Comparison of ENCODE assay signal across 10 cellular contexts in genomic region chr14:25048170-25049126, GRCh38. TPM values are rescaled to one million over a fixed set of nuclear protein-coding genes. Genes with fewer than 3 reads are reported as not detected.
DNase-seq lines count a peak whose midpoint lies in the region; ATAC-seq and TF ChIP-seq lines count a peak whose summit lies in the region.
"Had no signal": no experiment of that assay in that cellular context is flagged by ENCODE, and none has a peak within 500 bp of the region (broad histone marks: within the 10 kb centered on the region; RNA-seq: fewer than 3 reads in every experiment).

No MANE protein-coding gene starts in this region.

- H3K27me3 Mint-ChIP-seq in naive B cell = peaks cover 52 to 73% (median 62%) of the 10 kb centered on the region in 3 donors

- peaks cover 7 to 14% (median 8%) of the 10 kb centered on the region in 3 donors for H3K4me1 Mint-ChIP-seq in naive B cell

- peak overlapping the region; percentile 72 for H3K4me2 ChIP-seq in fibroblast of lung (ENCODE audit: extremely low read depth, insufficient read depth, low read length)

- H3K36me3 ChIP-seq in fibroblast of lung (ENCODE audit: control insufficient read depth, insufficient read depth, low read length) = no peaks in the 10 kb centered on the region
- H3K36me3 ChIP-seq in vagina = no peaks in the 10 kb centered on the region
- H3K36me3 ChIP-seq: BLaER1 treated with 17β-estradiol and CSF1 and Interleukin-3, amounts not matched to agents 10 nM and 100 nM had no signal

- H3K9me3 Mint-ChIP-seq in naive B cell = peaks cover 0 to 2% (median 0%) of the 10 kb centered on the region in 7 donors

- H3K27ac Mint-ChIP-seq in naive B cell = no peak overlapping the region

- H3K27ac ChIP-seq in fibroblast of lung (ENCODE audit: insufficient read depth, low read length) (peak overlapping the region; percentile 38), vagina (peak overlapping the region; percentile 57)
- H3K27ac ChIP-seq: BLaER1 treated with 17β-estradiol and CSF1 and Interleukin-3, amounts not matched to agents 10 nM and 100 nM had no signal

- no peak for DNase-seq in Right ventricle myocardium inferior (ENCODE audit: missing footprints)
- DNase-seq in cardiac septum (ENCODE audit: low spot score) = no peak
- DNase-seq in fibroblast of lung (ENCODE audit: low read depth in 2 of 2) = peak; percentile 76 to 87
- DNase-seq in naive B cell = no peak
- DNase-seq in vagina (ENCODE audit: extremely low spot score in 2 of 2) = no peak
- no peak for DNase-seq in NCI-H1417 treated with DMSO at 0.1 percent for 48 hours (lab: John Stamatoyannopoulos, UW)
- no peak for DNase-seq in NCI-H146 (lab: John Stamatoyannopoulos, UW)
- DNase-seq in GM20000 (ENCODE audit: low spot score) = no peak
- DNase-seq: stimulated activated CD4-positive, alpha-beta T cell treated with anti-CD3 and anti-CD28 coated beads, Interleukin-12 subunit alpha, Interleukin-12 subunit beta, amount 100 ng/mL, for 4 hours had no signal

- H3K4me3 Mint-ChIP-seq in naive B cell = peak overlapping the region in 6 of 8 donors; percentile 30 to 78 (median 56)

- peak; percentile 76 for ATAC-seq in Right ventricle myocardium inferior
- no peak for ATAC-seq in naive B cell (ENCODE audit: low read depth in 2 of 2)

- H3K27me3 ChIP-seq in fibroblast of lung (ENCODE audit: control insufficient read depth, insufficient read depth, low read length) = no peaks in the 10 kb centered on the region
- no peaks in the 10 kb centered on the region for H3K27me3 ChIP-seq in vagina

- no peak for TF ChIP-seq CTCF in fibroblast of lung (conservative IDR thresholded peaks at IDR 0.05 in 1 of 2, IDR thresholded peaks at IDR 0.05 in 1 of 2; ENCODE audit: low read depth in 1 of 2, low read length in 2 of 2)
- TF ChIP-seq CTCF in vagina (IDR thresholded peaks at IDR 0.05) = no peak
- TF ChIP-seq CTCF in GM20000 (IDR thresholded peaks at IDR 0.05; ENCODE audit: extremely low read depth, missing control alignments) = no peak

- TF ChIP-seq POLR2A in vagina (IDR thresholded peaks at IDR 0.05) = no peak

- no peaks in the 10 kb centered on the region for H4K20me1 ChIP-seq in fibroblast of lung (ENCODE audit: control insufficient read depth, extremely low read depth, insufficient read depth, low read length)
- H4K20me1 ChIP-seq: BLaER1 treated with 17β-estradiol and CSF1 and Interleukin-3, amounts not matched to agents 10 nM and 100 nM had no signal

- H3K79me2 ChIP-seq in fibroblast of lung (ENCODE audit: control insufficient read depth, insufficient read depth, low read length) = no peaks in the 10 kb centered on the region

- no peak overlapping the region for H3K9ac ChIP-seq in fibroblast of lung (ENCODE audit: insufficient read depth, low read length)
- H3K9ac ChIP-seq: BLaER1 treated with 17β-estradiol and CSF1 and Interleukin-3, amounts not matched to agents 10 nM and 100 nM had no signal

- H3K36me3 Mint-ChIP-seq in naive B cell = peaks cover 5 to 6% of the 10 kb centered on the region in 2 donors

- H3K4me1 ChIP-seq in fibroblast of lung (ENCODE audit: control insufficient read depth, extremely low read depth, insufficient read depth, low read length) (no peaks in the 10 kb centered on the region), vagina (peaks cover 30% of the 10 kb centered on the region)

- no peak overlapping the region for H2AFZ ChIP-seq in fibroblast of lung (ENCODE audit: low read length)

- intact Hi-C loops in Right ventricle myocardium inferior (cut with DNase I) (loop anchor here (1.0 to 5.0 kb wide), 4 partner anchors 41 to 242 kb away; no protein-coding TSS in a partner anchor), cardiac septum (cut with DNase I) (loop anchor here (5.0 to 10.0 kb wide), 5 partner anchors 76 to 314 kb away; no protein-coding TSS in a partner anchor), vagina (cut with DNase I) (no loop called here)

- H3K4me3 ChIP-seq in fibroblast of lung (replicated peaks in 1 of 4; ENCODE audit: control extremely low read depth in 1 of 4, insufficient read depth in 1 of 4, low read depth in 3 of 4, low read length in 4 of 4) = peak overlapping the region; percentile 46 to 70 (median 66)
- peak overlapping the region; percentile 46 to 56 for H3K4me3 ChIP-seq in vagina

- H3K9me3 ChIP-seq in fibroblast of lung (ENCODE audit: control insufficient read depth, insufficient read depth, low read depth, low read length) (no peaks in the 10 kb centered on the region), vagina (no peaks in the 10 kb centered on the region)

RNA-seq across cellular contexts. Expression of gene STXBP6, which starts 1.5 kb away (rescaled TPM):
- total RNA-seq in Right ventricle myocardium inferior = 41.4 TPM
- total RNA-seq in cardiac septum = 13.9 TPM
- total RNA-seq in fibroblast of lung = 4.5 and 7.7 TPM in 2 replicates
- 17.8 and 39.0 TPM in 2 replicates for polyA plus RNA-seq in fibroblast of lung
- polyA plus RNA-seq in fibroblast of lung (2012) = 11.0 and 20.9 TPM in 2 replicates
- 0.63 and 8.0 TPM in 2 replicates for polyA minus RNA-seq in fibroblast of lung (ENCODE audit: low replicate concordance)
- not detected for polyA plus RNA-seq in naive B cell (ENCODE audit: low read depth in 6 of 6)
- total RNA-seq in vagina = 4.4 TPM

Comparison
In these comparisons a context has a peak if more than half of its experiments do, and no peak if none do; other contexts are left out.
1. DNase-seq: peak in fibroblast of lung (2 of 2); none in Right ventricle myocardium inferior (single experiment), cardiac septum (single experiment), naive B cell (single experiment), vagina (0 of 2), NCI-H1417 treated with DMSO at 0.1 percent for 48 hours (single experiment), NCI-H146 (single experiment) and GM20000 (single experiment).